In the genomic region with DNA sequence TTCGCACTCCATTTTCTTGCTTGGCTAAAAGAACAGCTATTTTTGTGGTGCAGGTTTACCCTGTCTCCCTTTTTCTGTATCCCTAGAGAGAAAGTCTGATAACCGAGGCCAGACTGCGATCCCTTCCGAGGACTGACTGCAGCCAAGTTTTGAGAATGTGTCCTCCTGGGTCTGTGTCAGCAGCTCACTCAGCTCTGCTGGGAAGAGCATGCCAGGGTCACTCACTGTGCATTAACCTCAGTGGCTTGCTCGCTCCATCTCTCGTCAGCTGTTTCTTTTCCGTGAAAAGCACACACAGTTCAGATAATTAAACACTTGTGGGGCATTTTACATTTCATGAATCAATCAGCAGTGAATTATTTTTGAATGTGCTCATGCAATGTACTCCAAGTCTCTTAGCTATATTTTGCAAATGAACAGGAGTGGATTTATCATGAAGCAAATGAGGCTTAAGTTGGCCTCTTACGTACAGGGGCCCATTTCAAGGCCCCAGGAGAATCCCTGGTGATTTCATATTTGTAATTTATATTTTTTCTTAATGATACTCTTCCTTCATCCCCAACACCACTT, we compare ENCODE assay signal across 1 cellular context.
TF ChIP-seq lines count a peak whose summit lies in the region.

No MANE protein-coding gene starts in this region.

TF ChIP-seq in H1, 55 proteins besides CTCF, POLR2A, EP300 and RAD21:
- TF ChIP-seq TEAD4 (IDR thresholded peaks at IDR 0.05; ENCODE audit: low read depth, low read length) (no peak), KDM5A (IDR thresholded peaks at IDR 0.05; ENCODE audit: low read length) (no peak), TBP (IDR thresholded peaks at IDR 0.05; ENCODE audit: low read depth, low read length) (no peak), JUND (IDR thresholded peaks at IDR 0.05; ENCODE audit: low read length) (no peak), TAF1 (IDR thresholded peaks at IDR 0.05; ENCODE audit: low read depth, low read length) (no peak)
